8 cellular contexts compared by ENCODE assay signal in genomic region chr16:728131-728889, GRCh38. TPM values are rescaled to one million over a fixed set of nuclear protein-coding genes. Genes with fewer than 3 reads are reported as not detected.
DNase-seq lines count a peak whose midpoint lies in the region; ATAC-seq and TF ChIP-seq lines count a peak whose summit lies in the region.

No MANE protein-coding gene starts in this region.

- H3K27me3 ChIP-seq in BLaER1 (no peaks in the 10 kb centered on the region), right lobe of liver (no peaks in the 10 kb centered on the region)

- H3K27ac ChIP-seq in BLaER1 (peak overlapping the region; percentile 89), right lobe of liver (no peak overlapping the region)

- no peaks in the 10 kb centered on the region for H3K9me3 Mint-ChIP-seq in activated CD4-positive, alpha-beta T cell treated with anti-CD3 and anti-CD28 coated beads for 36 hours (ENCODE audit: low read depth)
- no peaks in the 10 kb centered on the region for H3K9me3 Mint-ChIP-seq in dendritic cell treated with granulocyte-macrophage colony-stimulating factor and Interleukin-4, amounts not matched to agents 40 ng/mL and 50 ng/mL, for 4 days

- peaks cover 76% of the 10 kb centered on the region for H3K4me1 ChIP-seq in BLaER1
- peaks cover 0 to 15% (median 0%) of the 10 kb centered on the region in 4 donors for H3K4me1 ChIP-seq in right lobe of liver

- H3K4me3 ChIP-seq in BLaER1 (peak overlapping the region; percentile 80), right lobe of liver (peak overlapping the region; percentile 18 to 40 (median 25))

- peak; percentile 70 for ATAC-seq in activated CD4-positive, alpha-beta T cell treated with anti-CD3 and anti-CD28 coated beads for 36 hours
- ATAC-seq in right lobe of liver (peak; percentile 43 to 53 (median 44)), GM19324 (IDR thresholded peaks at IDR 0.05; ENCODE audit: low FRiP score, unreplicated experiment) (no peak)

- POLR2A ChIA-PET in activated CD4-positive, alpha-beta T cell treated with anti-CD3 and anti-CD28 coated beads for 36 hours (lab: Charles Lee), result no interaction called here

- H3K4me1 Mint-ChIP-seq in activated CD4-positive, alpha-beta T cell treated with anti-CD3 and anti-CD28 coated beads for 36 hours, result peaks cover 3% of the 10 kb centered on the region
- H3K4me1 Mint-ChIP-seq in dendritic cell treated with granulocyte-macrophage colony-stimulating factor and Interleukin-4, amounts not matched to agents 40 ng/mL and 50 ng/mL, for 4 days (ENCODE audit: low read depth), result peaks cover 6% of the 10 kb centered on the region

- intact Hi-C loops in activated CD4-positive, alpha-beta T cell treated with anti-CD3 and anti-CD28 coated beads for 36 hours (cut with DNase I, micrococcal nuclease), result loop anchor here in 1 of 2 experiments (1.0 kb wide), 1 partner anchor 33 kb away; no protein-coding TSS in a partner anchor
- intact Hi-C loops in dendritic cell treated with granulocyte-macrophage colony-stimulating factor and Interleukin-4, amounts not matched to agents 40 ng/mL and 50 ng/mL, for 4 days (cut with micrococcal nuclease), result no loop called here
- intact Hi-C loops in right lobe of liver (cut with DNase I), result no loop called here

- H3K9ac ChIP-seq in BLaER1, result peak overlapping the region; percentile 83

- H3K4me3 Mint-ChIP-seq in activated CD4-positive, alpha-beta T cell treated with anti-CD3 and anti-CD28 coated beads for 36 hours, result peak overlapping the region; percentile 44
- peak overlapping the region; percentile 40 for H3K4me3 Mint-ChIP-seq in dendritic cell treated with granulocyte-macrophage colony-stimulating factor and Interleukin-4, amounts not matched to agents 40 ng/mL and 50 ng/mL, for 4 days

- H3K9me3 ChIP-seq in BLaER1, result no peaks in the 10 kb centered on the region
- H3K9me3 ChIP-seq in right lobe of liver, result no peaks in the 10 kb centered on the region

- H3K36me3 ChIP-seq in BLaER1 (peaks cover 43% of the 10 kb centered on the region), right lobe of liver (peaks cover 0 to 3% (median 0%) of the 10 kb centered on the region in 4 donors)

- WGBS in right lobe of liver (ENCODE audit: insufficient coverage, low coverage, low lambda C conversion rate, missing lambda C conversion rate), result 5% methylated on average over 19 of the region's 80 CpGs

- CTCF ChIA-PET in activated CD4-positive, alpha-beta T cell treated with anti-CD3 and anti-CD28 coated beads for 36 hours (lab: Charles Lee), result interaction anchor here (0.8 to 1.2 kb wide), 2 partner anchors 16 to 253 kb away, joined by 3 to 4 read pairs; partner anchors contain the start of gene SOX8

- no peak for TF ChIP-seq CTCF in right lobe of liver (IDR thresholded peaks at IDR 0.05)

- H3K27me3 Mint-ChIP-seq in activated CD4-positive, alpha-beta T cell treated with anti-CD3 and anti-CD28 coated beads for 36 hours, result no peaks in the 10 kb centered on the region
- H3K27me3 Mint-ChIP-seq in dendritic cell treated with granulocyte-macrophage colony-stimulating factor and Interleukin-4, amounts not matched to agents 40 ng/mL and 50 ng/mL, for 4 days, result peaks cover 31% of the 10 kb centered on the region

- H3K4me2 ChIP-seq in BLaER1, result peak overlapping the region; percentile 100

- DNase-seq in NCI-H146 (lab: John Stamatoyannopoulos, UW), result peak; percentile 94
- DNase-seq in activated CD4-positive, alpha-beta T cell treated with anti-CD3 and anti-CD28 coated beads for 36 hours, result peak; percentile 74
- DNase-seq in right lobe of liver, result peak in 2 of 3 donors; percentile 57 to 59
- peak; percentile 12 to 64 for DNase-seq in stimulated activated CD8-positive, alpha-beta memory T cell treated with anti-CD3 and anti-CD28 coated beads, Interleukin-7, amount 100 ng/mL, for 4 hours (ENCODE audit: low read depth in 2 of 2)

- H4K20me1 ChIP-seq in BLaER1, result peaks cover 76% of the 10 kb centered on the region

- H3K36me3 Mint-ChIP-seq in activated CD4-positive, alpha-beta T cell treated with anti-CD3 and anti-CD28 coated beads for 36 hours (ENCODE audit: low read depth), result peaks cover 6% of the 10 kb centered on the region
- peaks cover 35% of the 10 kb centered on the region for H3K36me3 Mint-ChIP-seq in dendritic cell treated with granulocyte-macrophage colony-stimulating factor and Interleukin-4, amounts not matched to agents 40 ng/mL and 50 ng/mL, for 4 days (ENCODE audit: low read depth)

- no peak overlapping the region for H3K27ac Mint-ChIP-seq in activated CD4-positive, alpha-beta T cell treated with anti-CD3 and anti-CD28 coated beads for 36 hours
- H3K27ac Mint-ChIP-seq in dendritic cell treated with granulocyte-macrophage colony-stimulating factor and Interleukin-4, amounts not matched to agents 40 ng/mL and 50 ng/mL, for 4 days, result no peak overlapping the region

- TF ChIP-seq POLR2A in GM19099 (IDR thresholded peaks at IDR 0.05; ENCODE audit: extremely low read depth, insufficient read length, low read depth) (peak; percentile 39), right lobe of liver (IDR thresholded peaks at IDR 0.05) (no peak)

RNA-seq across cellular contexts. Expression of gene HAGHL, which starts 1.4 kb away (rescaled TPM):
- total RNA-seq in activated CD4-positive, alpha-beta T cell treated with anti-CD3 and anti-CD28 coated beads for 36 hours, result 10 to 100 TPM; 10.0 to 11.7 TPM
- 1 to 10 TPM in 4 of 6 experiments, under 1 TPM in 2; 0.83 to 2.5 (median 1.3) TPM for total RNA-seq in right lobe of liver

RNA-seq across cellular contexts. Expression of gene CCDC78, which starts 2.1 kb away (rescaled TPM):
- 1 to 10 TPM; 1.8 to 2.4 TPM for total RNA-seq in activated CD4-positive, alpha-beta T cell treated with anti-CD3 and anti-CD28 coated beads for 36 hours
- total RNA-seq in right lobe of liver, result under 1 TPM in 1 of 6 experiments, not detected in 5; 0.31 TPM

RNA-seq across cellular contexts. Expression of gene ANTKMT, which starts 7.4 kb away (rescaled TPM):
- total RNA-seq in activated CD4-positive, alpha-beta T cell treated with anti-CD3 and anti-CD28 coated beads for 36 hours, result 10 to 100 TPM; 13.3 to 27.0 TPM
- 10 to 100 TPM; 19.7 to 56.0 (median 28.2) TPM for total RNA-seq in right lobe of liver

RNA-seq across cellular contexts. Expression of gene CIAO3, which starts 12.5 kb away (rescaled TPM):
- total RNA-seq in activated CD4-positive, alpha-beta T cell treated with anti-CD3 and anti-CD28 coated beads for 36 hours, result 10 to 100 TPM; 28.3 to 31.9 TPM
- 10 to 100 TPM; 11.9 to 26.1 (median 17.3) TPM for total RNA-seq in right lobe of liver

RNA-seq across cellular contexts. Expression of gene METRN, which starts 13.4 kb away (rescaled TPM):
- 10 to 100 TPM; 11.1 to 13.3 TPM for total RNA-seq in activated CD4-positive, alpha-beta T cell treated with anti-CD3 and anti-CD28 coated beads for 36 hours
- total RNA-seq in right lobe of liver, result 10 to 100 TPM; 14.0 to 43.7 (median 26.2) TPM

Comparison
In these comparisons a context has a peak if more than half of its experiments do, and no peak if none do; other contexts are left out.
1. DNase-seq: peak in every context shown above with its lines; median percentile 94 in NCI-H146; 74 in activated CD4-positive, alpha-beta T cell treated with anti-CD3 and anti-CD28 coated beads for 36 hours; 58 in right lobe of liver; 38 in stimulated activated CD8-positive, alpha-beta memory T cell treated with anti-CD3 and anti-CD28 coated beads, Interleukin-7, amount 100 ng/mL, for 4 hours.